11 cellular contexts compared by ENCODE assay signal in genomic region chr12:100826323-100826722, GRCh38. TPM values are rescaled to one million over a fixed set of nuclear protein-coding genes. Genes with fewer than 3 reads are reported as not detected.
DNase-seq lines count a peak whose midpoint lies in the region; ATAC-seq and TF ChIP-seq lines count a peak whose summit lies in the region.
"Had no signal": no experiment of that assay in that cellular context is flagged by ENCODE, and none has a peak within 500 bp of the region (broad histone marks: within the 10 kb centered on the region; RNA-seq: fewer than 3 reads in every experiment).

No MANE protein-coding gene starts in this region.

- ATAC-seq in WTC11 = peak; percentile 63; the same call in 1 of the 2 replicates
- no peak for ATAC-seq in gastroesophageal sphincter
- ATAC-seq: naive thymus-derived CD4-positive, alpha-beta T cell had no signal

- no peaks in the 10 kb centered on the region for H3K9me3 ChIP-seq in gastroesophageal sphincter

- 8 to 17% methylated on average over 4 of the region's 4 CpGs for WGBS in gastroesophageal sphincter (ENCODE audit: low coverage in 1 of 2), 2 donors

- no peaks in the 10 kb centered on the region for H3K27me3 ChIP-seq in gastroesophageal sphincter

- DNase-seq in activated naive CD4-positive, alpha-beta T cell treated with anti-CD3 and anti-CD28 coated beads, Interleukin-2, amount 10 ng/mL, durations not matched to agents 7 days and 5 days = peak; percentile 51
- no peak for DNase-seq in activated naive CD4-positive, alpha-beta T cell treated with anti-CD3 and anti-CD28 coated beads, Interleukin-2, amount 50 U/mL, for 16 hours
- DNase-seq in WTC11 (ENCODE audit: low spot score) (peak; percentile 70), hippocampal formation (lab: John Stamatoyannopoulos, UW) (peak; percentile 10 to 18), superior temporal gyrus (ENCODE audit: extremely low spot score) (peak; percentile 57), SHP77 treated with DMSO at 0.1 percent for 48 hours (lab: John Stamatoyannopoulos, UW) (no peak)
- no peak for DNase-seq in activated effector memory CD4-positive, alpha-beta T cell treated with Interleukin-2 at 50 U/mL for 16 hours

- H3K4me3 ChIP-seq in gastroesophageal sphincter = no peak overlapping the region

- no peaks in the 10 kb centered on the region for H3K4me1 ChIP-seq in gastroesophageal sphincter

- no peaks in the 10 kb centered on the region for H3K4me1 Mint-ChIP-seq in activated naive CD4-positive, alpha-beta T cell treated with anti-CD3 and anti-CD28 coated beads, Interleukin-2, amount 10 ng/mL, durations not matched to agents 7 days and 5 days
- H3K4me1 Mint-ChIP-seq in WTC11 = 0 out of 2 replicates have a peak, but pooled peaks cover 8% of the 10 kb centered on the region
- H3K4me1 Mint-ChIP-seq: activated naive CD4-positive, alpha-beta T cell treated with anti-CD3 and anti-CD28 coated beads, Interleukin-2, amount 50 U/mL, for 24 hours; naive thymus-derived CD4-positive, alpha-beta T cell had no signal

- CTCF ChIA-PET in activated naive CD4-positive, alpha-beta T cell treated with anti-CD3 and anti-CD28 coated beads, Interleukin-2, amount 10 ng/mL, durations not matched to agents 7 days and 5 days (lab: Charles Lee) = interaction anchor here (1.3 kb wide), 1 partner anchor 498 kb away, joined by 4 read pairs; no protein-coding TSS in a partner anchor
- CTCF ChIA-PET in WTC11 (lab: Charles Lee) = no interaction called here

- TF ChIP-seq POLR2A in gastroesophageal sphincter (IDR thresholded peaks at IDR 0.05) = no peak

- no peaks in the 10 kb centered on the region for H3K36me3 Mint-ChIP-seq in activated naive CD4-positive, alpha-beta T cell treated with anti-CD3 and anti-CD28 coated beads, Interleukin-2, amount 10 ng/mL, durations not matched to agents 7 days and 5 days
- no peaks in the 10 kb centered on the region for H3K36me3 Mint-ChIP-seq in WTC11
- H3K36me3 Mint-ChIP-seq: activated naive CD4-positive, alpha-beta T cell treated with anti-CD3 and anti-CD28 coated beads, Interleukin-2, amount 50 U/mL, for 24 hours; naive thymus-derived CD4-positive, alpha-beta T cell had no signal

- no peak overlapping the region for H3K27ac ChIP-seq in gastroesophageal sphincter
- H3K27ac ChIP-seq: C4-2B had no signal

- TF ChIP-seq CTCF in WTC11 (IDR thresholded peaks at IDR 0.05) (no peak), gastroesophageal sphincter (IDR thresholded peaks at IDR 0.05) (no peak)

- no peak overlapping the region for H3K4me3 Mint-ChIP-seq in activated naive CD4-positive, alpha-beta T cell treated with anti-CD3 and anti-CD28 coated beads, Interleukin-2, amount 10 ng/mL, durations not matched to agents 7 days and 5 days
- no peak overlapping the region for H3K4me3 Mint-ChIP-seq in WTC11
- H3K4me3 Mint-ChIP-seq: activated naive CD4-positive, alpha-beta T cell treated with anti-CD3 and anti-CD28 coated beads, Interleukin-2, amount 50 U/mL, for 24 hours; naive thymus-derived CD4-positive, alpha-beta T cell had no signal

- H3K9me3 Mint-ChIP-seq in activated naive CD4-positive, alpha-beta T cell treated with anti-CD3 and anti-CD28 coated beads, Interleukin-2, amount 10 ng/mL, durations not matched to agents 7 days and 5 days = no peaks in the 10 kb centered on the region
- no peaks in the 10 kb centered on the region for H3K9me3 Mint-ChIP-seq in WTC11

- POLR2A ChIA-PET in WTC11 (lab: Charles Lee) = interaction anchor here (0.6 kb wide), 1 partner anchor 1004 kb away, joined by 5 read pairs; no protein-coding TSS in a partner anchor

- no peaks in the 10 kb centered on the region for H3K36me3 ChIP-seq in gastroesophageal sphincter

- H3K27me3 Mint-ChIP-seq in activated naive CD4-positive, alpha-beta T cell treated with anti-CD3 and anti-CD28 coated beads, Interleukin-2, amount 10 ng/mL, durations not matched to agents 7 days and 5 days = no peaks in the 10 kb centered on the region
- no peaks in the 10 kb centered on the region for H3K27me3 Mint-ChIP-seq in WTC11 (ENCODE audit: low read depth)
- H3K27me3 Mint-ChIP-seq: activated naive CD4-positive, alpha-beta T cell treated with anti-CD3 and anti-CD28 coated beads, Interleukin-2, amount 50 U/mL, for 24 hours; naive thymus-derived CD4-positive, alpha-beta T cell had no signal

- no peak for TF ChIP-seq EP300 in gastroesophageal sphincter (IDR thresholded peaks at IDR 0.05)

- no peak overlapping the region for H3K27ac Mint-ChIP-seq in activated naive CD4-positive, alpha-beta T cell treated with anti-CD3 and anti-CD28 coated beads, Interleukin-2, amount 10 ng/mL, durations not matched to agents 7 days and 5 days
- no peak overlapping the region for H3K27ac Mint-ChIP-seq in WTC11
- H3K27ac Mint-ChIP-seq: activated naive CD4-positive, alpha-beta T cell treated with anti-CD3 and anti-CD28 coated beads, Interleukin-2, amount 50 U/mL, for 24 hours had no signal

TF ChIP-seq in WTC11, 78 proteins besides CTCF, POLR2A, EP300 and RAD21 (continues in another document):
- TF ChIP-seq ZNF263 (CRISPR knock-in tag; IDR thresholded peaks at IDR 0.05; ENCODE audit: low read depth) (no peak), IRF1 (CRISPR knock-in tag; IDR thresholded peaks at IDR 0.05) (peak; percentile 45; the same call in 1 of the 2 replicates), MXD4 (CRISPR knock-in tag; IDR thresholded peaks at IDR 0.05; ENCODE audit: borderline replicate concordance) (no peak), GABPB1 (CRISPR knock-in tag; IDR thresholded peaks at IDR 0.05) (no peak), ESRRA (CRISPR knock-in tag; IDR thresholded peaks at IDR 0.05; ENCODE audit: borderline replicate concordance) (no peak), CREM (CRISPR knock-in tag; IDR thresholded peaks at IDR 0.05) (peak; percentile 29; the same call in 1 of the 2 replicates), STAT6 (CRISPR knock-in tag; conservative IDR thresholded peaks at IDR 0.05; ENCODE audit: low read depth) (no peak), USF1 (CRISPR knock-in tag; IDR thresholded peaks at IDR 0.05) (peak; percentile 54; the same call in 1 of the 2 replicates), SMAD3 (CRISPR knock-in tag; IDR thresholded peaks at IDR 0.05; ENCODE audit: borderline replicate concordance) (peak; percentile 66; the same call in 1 of the 2 replicates), NR2C2 (CRISPR knock-in tag; IDR thresholded peaks at IDR 0.05) (no peak), FOXP1 (CRISPR knock-in tag; IDR thresholded peaks at IDR 0.05; ENCODE audit: borderline replicate concordance) (no peak), ZBTB21 (CRISPR knock-in tag; IDR thresholded peaks at IDR 0.05; ENCODE audit: borderline replicate concordance) (no peak), TCF7 (CRISPR knock-in tag; IDR thresholded peaks at IDR 0.05; ENCODE audit: low read depth) (no peak), ZNF219 (CRISPR knock-in tag; IDR thresholded peaks at IDR 0.05; ENCODE audit: borderline replicate concordance) (no peak), NFATC4 (CRISPR knock-in tag; IDR thresholded peaks at IDR 0.05) (no peak), JAZF1 (CRISPR knock-in tag; IDR thresholded peaks at IDR 0.05) (no peak), ZSCAN18 (CRISPR knock-in tag; IDR thresholded peaks at IDR 0.05) (no peak)

RNA-seq across cellular contexts. Expression of gene ANO4, which starts 31.7 kb away (rescaled TPM):
- total RNA-seq in WTC11 (2021) (1.8 to 2.6 TPM (median 2.2 TPM) in 3 replicates), gastroesophageal sphincter (under 1 TPM in 3 of 4 donors, not detected in 1; 0.08 to 0.30 (median 0.13) TPM)
- total RNA-seq: naive thymus-derived CD4-positive, alpha-beta T cell had no signal

Comparison
In these comparisons a context has a peak if more than half of its experiments do, and no peak if none do; other contexts are left out.
1. DNase-seq: peak in activated naive CD4-positive, alpha-beta T cell treated with anti-CD3 and anti-CD28 coated beads, Interleukin-2, amount 10 ng/mL, durations not matched to agents 7 days and 5 days (single experiment), WTC11 (single experiment), hippocampal formation (2 of 2) and superior temporal gyrus (single experiment); none in activated naive CD4-positive, alpha-beta T cell treated with anti-CD3 and anti-CD28 coated beads, Interleukin-2, amount 50 U/mL, for 16 hours (single experiment), activated effector memory CD4-positive, alpha-beta T cell treated with Interleukin-2 at 50 U/mL for 16 hours (single experiment) and SHP77 treated with DMSO at 0.1 percent for 48 hours (single experiment).